Comparison of ENCODE assay signal across 19 cellular contexts in genomic region chr2:187520121-187520624, GRCh38. TPM values are rescaled to one million over a fixed set of nuclear protein-coding genes. Genes with fewer than 3 reads are reported as not detected.
A peak's percentile ranks its signal among the peaks of the same experiment; 100 is the strongest.
DNase-seq lines count a peak whose midpoint lies in the region; ATAC-seq, FAIRE-seq and TF ChIP-seq lines count a peak whose summit lies in the region.
"Had no signal": no experiment of that assay in that cellular context is flagged by ENCODE, and none has a peak within 500 bp of the region (broad histone marks: within the 10 kb centered on the region; RNA-seq: fewer than 3 reads in every experiment).

No MANE protein-coding gene starts in this region.

- H4K5ac ChIP-seq in H1 (ENCODE audit: insufficient read length, low read depth, low read length): peak overlapping the region; percentile 57

- no peak overlapping the region for H3K56ac ChIP-seq in H1 (replicated peaks; ENCODE audit: insufficient read length, low read depth, low read length)

- no peak overlapping the region for H3K4me2 ChIP-seq in GM23338
- peak overlapping the region in 1 of 2 experiments; percentile 22; a peak in 1 of 4 replicates for H3K4me2 ChIP-seq in H1 (ENCODE audit: insufficient read depth in 1 of 2, low read depth in 2 of 2, low read length in 2 of 2)
- H3K4me2 ChIP-seq in keratinocyte (ENCODE audit: control insufficient read depth, extremely low read depth, insufficient read depth, low read depth, low read length): peak overlapping the region; percentile 51
- no peak overlapping the region for H3K4me2 ChIP-seq in GM23248 (ENCODE audit: unreplicated experiment)

- H4K20me1 ChIP-seq in GM23338 (replicated peaks; ENCODE audit: insufficient read depth): no peaks in the 10 kb centered on the region
- no peaks in the 10 kb centered on the region for H4K20me1 ChIP-seq in H1 (replicated peaks in 1 of 2; ENCODE audit: control insufficient read depth in 1 of 2, insufficient read depth in 2 of 2, low read length in 2 of 2)
- H4K20me1 ChIP-seq in keratinocyte (ENCODE audit: control insufficient read depth, extremely low read depth, insufficient read depth, low read length): no peaks in the 10 kb centered on the region
- H4K20me1 ChIP-seq in GM23248 (ENCODE audit: insufficient read depth): no peaks in the 10 kb centered on the region

- dilution Hi-C loops in keratinocyte (cut with MboI; ENCODE audit: extremely low pct_ligation_motif_present, low sequenced_read_pairs): no loop called here

- no peak overlapping the region for H2AK5ac ChIP-seq in H1 (ENCODE audit: low read depth, low read length)

- H3K4me3 ChIP-seq in GM23338 (no peak overlapping the region), H1 (ENCODE audit: extremely low read depth in 1 of 4, insufficient read depth in 2 of 4, low read depth in 3 of 4, low read length in 4 of 4) (no peak overlapping the region), keratinocyte (ENCODE audit: control insufficient read depth in 2 of 3, extremely low read depth in 1 of 3, insufficient read depth in 2 of 3, low read depth in 1 of 3, low read length in 3 of 3) (no peak overlapping the region), GM23248 (no peak overlapping the region)
- no peak overlapping the region for H3K4me3 ChIP-seq in effector memory CD4-positive, alpha-beta T cell (ENCODE audit: insufficient read depth, low read depth, low read length, poor library complexity, severe bottlenecking)
- H3K4me3 ChIP-seq: MG63, SK-N-MC had no signal

- H3K4me1 ChIP-seq in GM23338 (ENCODE audit: insufficient read depth) (peaks cover 7% of the 10 kb centered on the region), H1 (replicated peaks in 1 of 4; ENCODE audit: control insufficient read depth in 3 of 4, insufficient read depth in 4 of 4, low read length in 3 of 4) (peaks cover 0 to 4% (median 3%) of the 10 kb centered on the region in 4 experiments; a peak in 3 of 7 replicates), keratinocyte (ENCODE audit: control insufficient read depth, extremely low read depth, insufficient read depth, low read length) (no peaks in the 10 kb centered on the region), GM23248 (ENCODE audit: insufficient read depth) (0 out of 2 replicates have a peak, but pooled peaks cover 8% of the 10 kb centered on the region)
- no peaks in the 10 kb centered on the region for H3K4me1 ChIP-seq in effector memory CD4-positive, alpha-beta T cell (ENCODE audit: control insufficient read depth, insufficient read depth, low read length, poor library complexity, severe bottlenecking)
- H3K4me1 ChIP-seq: BE2C had no signal

- no peaks in the 10 kb centered on the region for H3K27me3 Mint-ChIP-seq in GM23338 (ENCODE audit: insufficient read depth, low read depth, poor library complexity)
- H3K27me3 Mint-ChIP-seq: CD4-positive, alpha-beta T cell had no signal

- H3K9ac ChIP-seq in H1 (replicated peaks in 1 of 4; ENCODE audit: extremely low read depth in 1 of 4, low read depth in 3 of 4, low read length in 3 of 4): no peak overlapping the region
- H3K9ac ChIP-seq in keratinocyte (ENCODE audit: control insufficient read depth, extremely low read depth, insufficient read depth, low read length): no peak overlapping the region
- no peak overlapping the region for H3K9ac ChIP-seq in GM23248

- no peak for TF ChIP-seq CTCF in GM23338 (conservative IDR thresholded peaks at IDR 0.05; ENCODE audit: low read depth in 2 of 2)
- TF ChIP-seq CTCF in H1 (IDR thresholded peaks at IDR 0.05; ENCODE audit: control extremely low read depth in 1 of 3, insufficient read depth in 1 of 3, low read depth in 1 of 3, low read length in 3 of 3): no peak
- no peak for TF ChIP-seq CTCF in keratinocyte (optimal IDR thresholded peaks at IDR 0.05 in 1 of 3, IDR thresholded peaks at IDR 0.05 in 1 of 3, conservative IDR thresholded peaks at IDR 0.05 in 1 of 3; ENCODE audit: extremely low read depth in 1 of 3, insufficient read depth in 2 of 3, low read length in 3 of 3)

- peak overlapping the region; percentile 36; the same call in 1 of the 2 replicates for H2BK5ac ChIP-seq in H1 (ENCODE audit: low read depth, low read length)

- H2BK20ac ChIP-seq in H1 (ENCODE audit: low read length): 0 out of 2 replicates have a peak overlapping the region, but pooled peaks have one; percentile 55

- H2BK15ac ChIP-seq in H1 (ENCODE audit: low read length): peak overlapping the region; percentile 76; the same call in 1 of the 2 replicates

- H3K4ac ChIP-seq in H1 (replicated peaks; ENCODE audit: insufficient read length, low read depth, low read length): no peak overlapping the region

- no peak for TF ChIP-seq EP300 in H1 (IDR thresholded peaks at IDR 0.05; ENCODE audit: borderline replicate concordance in 1 of 2, low read depth in 2 of 2, low read length in 2 of 2)

- H3K23me2 ChIP-seq in H1 (ENCODE audit: low read depth, low read length): no peaks in the 10 kb centered on the region

- H3K27ac Mint-ChIP-seq in GM23338: 0 out of 2 replicates have a peak overlapping the region, but pooled peaks have one; percentile 27
- H3K27ac Mint-ChIP-seq: CD4-positive, alpha-beta T cell had no signal

- H3K9me2 ChIP-seq in GM23338 (ENCODE audit: insufficient read depth) (peaks cover 9% of the 10 kb centered on the region; the same call in 1 of the 2 replicates), GM23248 (ENCODE audit: insufficient read depth) (no peaks in the 10 kb centered on the region)

- CTCF ChIA-PET in H1 (lab: Charles Lee; ENCODE audit: partially characterized antibody): interaction anchor here (0.8 to 3.2 kb wide), 6 partner anchors 13 to 444 kb away, joined by 3 to 18 read pairs (median 4); no protein-coding TSS in a partner anchor

- H3K36me3 Mint-ChIP-seq in GM23338 (ENCODE audit: low read depth): peaks cover 30% of the 10 kb centered on the region

- H3K9me3 Mint-ChIP-seq in GM23338: peaks cover 23% of the 10 kb centered on the region

- H3K27me3 ChIP-seq in GM23338 (ENCODE audit: insufficient read depth): no peaks in the 10 kb centered on the region
- no peaks in the 10 kb centered on the region for H3K27me3 ChIP-seq in H1 (replicated peaks in 1 of 4; ENCODE audit: control insufficient read depth in 3 of 4, extremely low read depth in 1 of 4, insufficient read depth in 3 of 4, low read length in 3 of 4)
- no peaks in the 10 kb centered on the region for H3K27me3 ChIP-seq in keratinocyte (ENCODE audit: control insufficient read depth, extremely low read depth, insufficient read depth, low read length)
- no peaks in the 10 kb centered on the region for H3K27me3 ChIP-seq in GM23248 (replicated peaks; ENCODE audit: insufficient read depth)
- H3K27me3 ChIP-seq in effector memory CD4-positive, alpha-beta T cell (replicated peaks; ENCODE audit: control insufficient read depth, insufficient read depth, low read length, poor library complexity, severe bottlenecking): no peaks in the 10 kb centered on the region
- H3K27me3 ChIP-seq: BE2C, MG63 had no signal

- ATAC-seq in GM23338: no peak; the same call in none of the 3 replicates
- ATAC-seq: HCT116 had no signal

- H3K23ac ChIP-seq in H1 (ENCODE audit: insufficient read length): no peak overlapping the region

- no peaks in the 10 kb centered on the region for H3K9me1 ChIP-seq in keratinocyte (ENCODE audit: control insufficient read depth, extremely low read depth, insufficient read depth, low read length)

- H3F3A ChIP-seq in GM23338 (replicated peaks; ENCODE audit: low read depth): no peaks in the 10 kb centered on the region
- no peaks in the 10 kb centered on the region for H3F3A ChIP-seq in GM23248 (ENCODE audit: insufficient read depth)

- H2BK12ac ChIP-seq in H1 (ENCODE audit: low read depth, low read length): peak overlapping the region; percentile 56; the same call in 1 of the 2 replicates

- H3K4me1 Mint-ChIP-seq in GM23338: peaks cover 9% of the 10 kb centered on the region

- H4K8ac ChIP-seq in H1 (ENCODE audit: extremely low read depth, insufficient read depth, low read length): peak overlapping the region; percentile 57

- H3K18ac ChIP-seq in H1 (ENCODE audit: extremely low read depth, low read length): peak overlapping the region; percentile 52; the same call in 1 of the 2 replicates

- POLR2A ChIA-PET in H1 (lab: Charles Lee; ENCODE audit: partially characterized antibody): interaction anchor here (1.4 kb wide), 2 partner anchors 30 to 46 kb away, joined by 3 read pairs; no protein-coding TSS in a partner anchor

- 91% methylated on average over 7 of the region's 7 CpGs; no CpG with 5 or more reads in 1 of the 2 experiments for WGBS in H1 (ENCODE audit: extremely low coverage in 1 of 2, insufficient coverage in 1 of 2, insufficient read length in 1 of 2, insufficient replicate concordance in 2 of 2, low coverage in 1 of 2, low lambda C conversion rate in 2 of 2, missing lambda C conversion rate in 1 of 2), 2 experiments
- WGBS in GM23248 (ENCODE audit: low coverage in 1 of 2, low lambda C conversion rate in 2 of 2, missing lambda C conversion rate in 2 of 2), 2 experiments: 91 to 95% methylated on average over 7 of the region's 7 CpGs

- H3K14ac ChIP-seq in H1 (ENCODE audit: insufficient read length): no peak overlapping the region

- H3K36me3 ChIP-seq in GM23338 (ENCODE audit: insufficient read depth) (no peaks in the 10 kb centered on the region; the same call in 1 of the 2 replicates), H1 (ENCODE audit: control insufficient read depth in 2 of 4, insufficient read depth in 4 of 4, low read length in 3 of 4) (no peaks in the 10 kb centered on the region; a peak in 1 of 8 replicates), keratinocyte (ENCODE audit: control insufficient read depth in 2 of 2, extremely low read depth in 1 of 2, insufficient read depth in 2 of 2, low read length in 2 of 2) (no peaks in the 10 kb centered on the region), GM23248 (ENCODE audit: low read depth) (peaks cover 6% of the 10 kb centered on the region)
- no peaks in the 10 kb centered on the region for H3K36me3 ChIP-seq in effector memory CD4-positive, alpha-beta T cell (ENCODE audit: control insufficient read depth, insufficient read depth, low read length)
- H3K36me3 ChIP-seq: BE2C had no signal

- H4K91ac ChIP-seq in H1 (replicated peaks; ENCODE audit: insufficient read length, low read length): peak overlapping the region; percentile 97

- in situ Hi-C loops in ACHN (cut with HindIII; ENCODE audit: low pct_ligation_motif_present, low pct_unique_long_range_greater_than_20kb, low sequenced_read_pairs): no loop called here
- in situ Hi-C loops in GM23248 (cut with MboI): no loop called here

- FAIRE-seq in H1 (lab: Jason Lieb, UNC) (no peak), keratinocyte (lab: Jason Lieb, UNC) (no peak)
- FAIRE-seq: RCC 7860 had no signal

- H3K9me3 ChIP-seq in H1 (ENCODE audit: insufficient read depth in 2 of 2, low read depth in 1 of 2, low read length in 1 of 2): no peaks in the 10 kb centered on the region; a peak in 1 of 4 replicates
- H3K9me3 ChIP-seq in keratinocyte (ENCODE audit: control insufficient read depth, low read depth, low read length): no peaks in the 10 kb centered on the region
- H3K9me3 ChIP-seq in GM23248 (ENCODE audit: low read depth): no peaks in the 10 kb centered on the region
- no peaks in the 10 kb centered on the region for H3K9me3 ChIP-seq in effector memory CD4-positive, alpha-beta T cell (ENCODE audit: control insufficient read depth, low read length)
- H3K9me3 ChIP-seq: BE2C had no signal

- H2AFZ ChIP-seq in GM23338 (peak overlapping the region; percentile 94), H1 (ENCODE audit: low read length) (peak overlapping the region; percentile 17; the same call in 1 of the 2 replicates), keratinocyte (ENCODE audit: control insufficient read depth, low read length) (peak overlapping the region; percentile 86), GM23248 (no peak overlapping the region)

- no peak for TF ChIP-seq POLR2A in H1 (IDR thresholded peaks at IDR 0.05; ENCODE audit: control extremely low read depth in 1 of 2, low read depth in 2 of 2, low read length in 2 of 2)

- H3K27ac ChIP-seq in GM23338 (ENCODE audit: low read depth): no peak overlapping the region
- H3K27ac ChIP-seq in H1 (ENCODE audit: low read depth, low read length): peak overlapping the region; percentile 90
- no peak overlapping the region for H3K27ac ChIP-seq in keratinocyte (ENCODE audit: control insufficient read depth, insufficient read depth, low read length)
- H3K27ac ChIP-seq in GM23248: no peak overlapping the region
- H3K27ac ChIP-seq in effector memory CD4-positive, alpha-beta T cell (ENCODE audit: insufficient read depth, low read length, poor library complexity, severe bottlenecking): no peak overlapping the region
- H3K27ac ChIP-seq: SK-N-MC had no signal

- peak overlapping the region; percentile 81 for H2BK120ac ChIP-seq in H1 (replicated peaks; ENCODE audit: low read depth, low read length)

- DNase-seq in GM23338 (ENCODE audit: low spot score) (no peak), H1 (ENCODE audit: low read depth in 1 of 2, low spot score in 2 of 2) (no peak), keratinocyte (ENCODE audit: low read depth, low spot score) (no peak), ACHN (no peak), GM23248 (no peak), NCI-H526 treated with DMSO at 0.1 percent for 48 hours (lab: John Stamatoyannopoulos, UW) (no peak)
- DNase-seq in effector memory CD4-positive, alpha-beta T cell: no peak
- DNase-seq: BE2C; CD4-positive, alpha-beta T cell; DMS79 treated with DMSO at 0.1 percent for 48 hours; GF-D8; MG63; NCI-H1092; NCI-H146; NCI-H2081; Right ventricle myocardium superior had no signal

- no peak for TF ChIP-seq RAD21 in H1 (IDR thresholded peaks at IDR 0.05 in 1 of 2, conservative IDR thresholded peaks at IDR 0.05 in 1 of 2; ENCODE audit: low read depth in 2 of 2, low read length in 2 of 2)

- no peaks in the 10 kb centered on the region; the same call in 1 of the 2 replicates for H3K79me2 ChIP-seq in GM23338 (replicated peaks; ENCODE audit: insufficient read depth)
- no peaks in the 10 kb centered on the region for H3K79me2 ChIP-seq in H1 (ENCODE audit: control insufficient read depth in 1 of 2, insufficient read depth in 2 of 2, low read length in 2 of 2)
- H3K79me2 ChIP-seq in keratinocyte (ENCODE audit: control insufficient read depth, insufficient read depth, low read length): no peaks in the 10 kb centered on the region
- no peaks in the 10 kb centered on the region for H3K79me2 ChIP-seq in GM23248 (ENCODE audit: insufficient read depth)

- H3K79me1 ChIP-seq in H1 (ENCODE audit: low read depth, low read length): no peaks in the 10 kb centered on the region

- H3K4me3 Mint-ChIP-seq in GM23338: no peak overlapping the region
- H3K4me3 Mint-ChIP-seq: CD4-positive, alpha-beta T cell had no signal

RNA-seq across cellular contexts. Expression of gene TFPI, which starts 34.1 kb away (rescaled TPM):
- 0.58 and 1.8 TPM in 2 replicates for total RNA-seq in GM23338 (2014; rRNA removed; shearing (Covaris generic))
- 1.9 and 2.2 TPM in 2 replicates for polyA plus RNA-seq in GM23338 (2016; fragmentation: Nextera tagmentation; extraction: Ambion mirVana)
- total RNA-seq in H1 (2021; fragmentation: NEBNext Ultra II Directional; extraction: Animal tissue kit (Norgen Biotek cat#: 25700)): 6.8 and 7.1 TPM in 2 replicates
- polyA plus RNA-seq in H1 (2011; rRNA removed): 0.71 and 2.0 TPM in 2 replicates
- polyA plus RNA-seq in H1 (2011; cell fraction: cytosol; rRNA removed): 0.89 TPM
- polyA plus RNA-seq in H1 (2011; cell fraction: nucleus; rRNA removed): 1.0 TPM
- 3.1 to 9.6 TPM (median 3.9 TPM) in 4 replicates for polyA plus RNA-seq in H1 (2012, experiment 1 of 2)
- 0.25 TPM for polyA plus RNA-seq in H1 (2012, experiment 2 of 2)
- polyA plus RNA-seq in H1 (2013, experiment 1 of 2): 6.4 TPM
- 6.3 TPM for polyA plus RNA-seq in H1 (2013, experiment 2 of 2)
- polyA minus RNA-seq in H1 (2011; rRNA and poly(A)+ RNA removed): 2.4 and 3.7 TPM in 2 replicates
- polyA minus RNA-seq in H1 (2011; cell fraction: cytosol; rRNA and poly(A)+ RNA removed): 3.3 TPM
- 5.6 TPM for polyA minus RNA-seq in H1 (2011; cell fraction: nucleus; rRNA and poly(A)+ RNA removed)
- polyA plus RNA-seq in keratinocyte: 0.82 to 1.1 TPM (median 1.1 TPM) in 3 replicates
- polyA plus RNA-seq in keratinocyte (2011; ENCODE audit: low read depth): 1.4 TPM
- 0.52 and 0.69 TPM in 2 replicates for polyA plus RNA-seq in keratinocyte (2011; cell fraction: cytosol; rRNA removed)
- polyA plus RNA-seq in keratinocyte (2011; cell fraction: nucleus; rRNA removed): 2.7 and 3.1 TPM in 2 replicates
- polyA plus RNA-seq in keratinocyte (2012; ENCODE audit: low replicate concordance): 0.42 and 0.83 TPM in 2 replicates
- 0.30 to 1.6 TPM (median 1.5 TPM) in 3 replicates for polyA minus RNA-seq in keratinocyte
- polyA minus RNA-seq in keratinocyte (2011; cell fraction: cytosol; rRNA and poly(A)+ RNA removed): not detected
- 2.2 and 4.0 TPM in 2 replicates for polyA minus RNA-seq in keratinocyte (2011; cell fraction: nucleus; rRNA and poly(A)+ RNA removed)
- total RNA-seq in GM23248 (2014; rRNA removed; shearing (Covaris generic)): 31.5 and 48.7 TPM in 2 replicates
- polyA plus RNA-seq in GM23248 (2016; fragmentation: Nextera tagmentation; extraction: Ambion mirVana): 62.0 and 64.4 TPM in 2 replicates
